Comparison of ENCODE assay signal across 8 cellular contexts in the genomic region with DNA sequence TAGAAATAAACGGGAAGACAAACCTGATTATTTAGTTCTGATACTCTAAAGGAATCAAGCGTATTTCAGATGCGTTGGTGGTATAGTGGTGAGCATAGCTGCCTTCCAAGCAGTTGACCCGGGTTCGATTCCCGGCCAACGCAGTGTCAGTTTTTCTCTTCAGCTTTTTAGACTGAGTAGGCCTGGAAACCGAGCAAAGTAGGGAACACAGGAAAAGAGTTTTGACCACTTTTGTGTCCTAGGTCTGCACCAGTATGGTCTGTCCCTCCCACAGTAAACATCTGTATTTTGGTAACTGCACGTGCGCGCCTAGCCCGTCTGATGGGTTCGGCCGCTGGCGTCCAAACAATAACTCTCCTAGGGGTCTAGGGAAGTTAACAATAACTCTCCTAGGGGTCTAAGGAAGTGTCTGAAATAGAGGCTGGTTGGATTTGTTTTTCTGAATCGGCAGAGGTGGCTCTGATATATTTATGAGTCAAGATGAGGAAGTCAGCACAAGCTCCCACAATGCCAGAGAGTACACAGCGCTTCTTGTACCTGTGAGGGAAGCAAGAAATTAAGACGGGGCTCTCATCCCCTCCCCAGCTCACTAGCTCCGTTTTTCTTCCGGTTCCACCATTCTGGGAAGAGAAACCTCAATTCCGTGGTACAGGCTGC. TPM values are rescaled to one million over a fixed set of nuclear protein-coding genes. Genes with fewer than 3 reads are reported as not detected.
DNase-seq lines count a peak whose midpoint lies in the region; ATAC-seq and TF ChIP-seq lines count a peak whose summit lies in the region.

No MANE protein-coding gene starts in this region.

- WGBS in hepatocyte (ENCODE audit: low lambda C conversion rate, missing lambda C conversion rate) = 0% methylated on average over 21 of the region's 21 CpGs

- peak overlapping the region; percentile 81 for H3K4me2 ChIP-seq in hepatocyte

- intact Hi-C loops in CD4-positive, alpha-beta T cell (cut with DNase I, micrococcal nuclease) = no loop called here

- H3K27me3 ChIP-seq in CD4-positive, alpha-beta T cell (ENCODE audit: control insufficient read depth, insufficient read depth, low read length) = no peaks in the 10 kb centered on the region
- no peaks in the 10 kb centered on the region for H3K27me3 ChIP-seq in hepatocyte

- no peaks in the 10 kb centered on the region for H3K9me3 ChIP-seq in CD4-positive, alpha-beta T cell (ENCODE audit: control insufficient read depth, low read length)
- no peaks in the 10 kb centered on the region for H3K9me3 ChIP-seq in hepatocyte (ENCODE audit: low read depth)

- peak; percentile 50 to 75 (median 64) for DNase-seq in CD4-positive, alpha-beta T cell
- DNase-seq in NCI-H1694 treated with DMSO at 0.1 percent for 48 hours (lab: John Stamatoyannopoulos, UW) = peak; percentile 93
- peak in 4 of 5 experiments; percentile 60 to 74 (median 70) for DNase-seq in T-helper 2 cell
- peak; percentile 84 for DNase-seq in hepatocyte (ENCODE audit: low spot score)
- no peak for DNase-seq in retinal pigment epithelial cell (ENCODE audit: low read depth)

- H3K9me3 Mint-ChIP-seq in CD4-positive, alpha-beta T cell = peaks cover 2% of the 10 kb centered on the region

- H3K36me3 ChIP-seq in hepatocyte (replicated peaks; ENCODE audit: insufficient read depth, low read depth) = no peaks in the 10 kb centered on the region

- peaks cover 43% of the 10 kb centered on the region for H3K36me3 Mint-ChIP-seq in CD4-positive, alpha-beta T cell (ENCODE audit: low read depth)

- H3K27me3 Mint-ChIP-seq in CD4-positive, alpha-beta T cell = peaks cover 40% of the 10 kb centered on the region

- peak overlapping the region; percentile 98 for H3K4me3 Mint-ChIP-seq in CD4-positive, alpha-beta T cell

- H3K4me1 Mint-ChIP-seq in CD4-positive, alpha-beta T cell (ENCODE audit: low read depth) = peaks cover 45% of the 10 kb centered on the region

- H3K79me2 ChIP-seq in hepatocyte = no peaks in the 10 kb centered on the region

- no peak for TF ChIP-seq CTCF in CD4-positive, alpha-beta T cell (IDR thresholded peaks at IDR 0.05)
- no peak for TF ChIP-seq CTCF in hepatocyte (IDR thresholded peaks at IDR 0.05; ENCODE audit: poor library complexity)
- TF ChIP-seq CTCF in retinal pigment epithelial cell (conservative IDR thresholded peaks at IDR 0.05; ENCODE audit: low read depth, low read length) = no peak

- H3K4me3 ChIP-seq in hepatocyte = peak overlapping the region; percentile 53
- H3K4me3 ChIP-seq in retinal pigment epithelial cell (ENCODE audit: low read length) = peak overlapping the region; percentile 93

- CTCF ChIA-PET in CD4-positive, alpha-beta T cell (lab: Charles Lee) = interaction anchor here (0.9 to 2.9 kb wide), 6 partner anchors 15 to 191 kb away, joined by 3 to 12 read pairs (median 4); a partner anchor contains a TSS

- peak overlapping the region; percentile 84 for H2AFZ ChIP-seq in hepatocyte

- POLR2A ChIA-PET in CD4-positive, alpha-beta T cell (lab: Charles Lee) = interaction anchor here (1.0 to 6.0 kb wide), 21 partner anchors 10 to 191 kb away, joined by 3 to 93 read pairs (median 8); a partner anchor contains a TSS

- no peaks in the 10 kb centered on the region for H3K4me1 ChIP-seq in hepatocyte (ENCODE audit: insufficient read depth)

- H4K20me1 ChIP-seq in hepatocyte (ENCODE audit: insufficient read depth, poor library complexity, severe bottlenecking) = no peaks in the 10 kb centered on the region

- peak overlapping the region; percentile 100 for H3K27ac Mint-ChIP-seq in CD4-positive, alpha-beta T cell

- peak overlapping the region; percentile 83 for H3K27ac ChIP-seq in CD4-positive, alpha-beta T cell (ENCODE audit: low read depth, low read length)
- peak overlapping the region; percentile 70 for H3K27ac ChIP-seq in angular gyrus (ENCODE audit: low read depth, low read length)
- peak overlapping the region; percentile 97 for H3K27ac ChIP-seq in hepatocyte

- no peaks in the 10 kb centered on the region for H3K9me2 ChIP-seq in hepatocyte (replicated peaks; ENCODE audit: insufficient read depth)

- ATAC-seq in CD4-positive, alpha-beta T cell (ENCODE audit: poor library complexity) = peak; percentile 59
- ATAC-seq in GM21825 (IDR thresholded peaks at IDR 0.05; ENCODE audit: unreplicated experiment) (peak; percentile 34), GM21526 (IDR thresholded peaks at IDR 0.05; ENCODE audit: low FRiP score, unreplicated experiment) (no peak)

RNA-seq across cellular contexts. Expression of a gene that starts 15.6 kb away (rescaled TPM):
- total RNA-seq in CD4-positive, alpha-beta T cell = not detected
- total RNA-seq in hepatocyte = 5.7 and 6.7 TPM in 2 replicates
- 1.00 and 3.0 TPM in 2 replicates for polyA plus RNA-seq in hepatocyte

RNA-seq across cellular contexts. Expression of a gene that starts 40.7 kb away (rescaled TPM):
- 1,000 to 10,000 TPM; 1,317 to 1,358 TPM for total RNA-seq in CD4-positive, alpha-beta T cell
- total RNA-seq in hepatocyte = 160 TPM in 2 replicates
- polyA plus RNA-seq in hepatocyte = 75.3 and 85.0 TPM in 2 replicates
